In genomic region chr5:109455598-109456096, GRCh38 we compare ENCODE assay signal across 8 cellular contexts. TPM values are rescaled to one million over a fixed set of nuclear protein-coding genes. Genes with fewer than 3 reads are reported as not detected.
A peak's percentile ranks its signal among the peaks of the same experiment; 100 is the strongest.
DNase-seq lines count a peak whose midpoint lies in the region; ATAC-seq and TF ChIP-seq lines count a peak whose summit lies in the region.

No MANE protein-coding gene starts in this region.

- no peaks in the 10 kb centered on the region for H4K20me1 ChIP-seq in PC-3 (ENCODE audit: low read length)

- no peak overlapping the region for H2BK5ac ChIP-seq in mesendoderm (ENCODE audit: low read length)

- H4K8ac ChIP-seq in mesendoderm (ENCODE audit: low read depth, low read length) = no peak overlapping the region

- no peaks in the 10 kb centered on the region for H3K9me2 ChIP-seq in PC-3 (replicated peaks; ENCODE audit: low read length)

- H3K36me3 ChIP-seq in PC-3 (ENCODE audit: low read depth, low read length) = no peaks in the 10 kb centered on the region
- H3K36me3 ChIP-seq in mesendoderm (ENCODE audit: control insufficient read depth, insufficient read depth, low read length) = no peaks in the 10 kb centered on the region

- no peaks in the 10 kb centered on the region for H3K9me3 ChIP-seq in PC-3 (ENCODE audit: low read length)

- DNase-seq in stimulated activated naive CD4-positive, alpha-beta T cell treated with Interleukin-2 at 50 U/mL for 16 hours (lab: John Stamatoyannopoulos, UW) = peak; percentile 1
- DNase-seq in stimulated activated naive CD4-positive, alpha-beta T cell (lab: John Stamatoyannopoulos, UW) = no peak
- DNase-seq in PC-3 (peak; percentile 83), epithelial cell of prostate (ENCODE audit: low read depth, low spot score) (peak; percentile 100), omental fat pad (ENCODE audit: low spot score) (no peak), mesendoderm (no peak), dorsolateral prefrontal cortex (no peak)

- peak; percentile 100 for ATAC-seq in HG02885 (IDR thresholded peaks at IDR 0.05; ENCODE audit: poor library complexity, unreplicated experiment)
- peak; percentile 98 for ATAC-seq in PC-3
- peak; percentile 100 for ATAC-seq in omental fat pad (ENCODE audit: low FRiP score)

- H3K9ac ChIP-seq in PC-3 (ENCODE audit: low read length) = no peak overlapping the region
- no peak overlapping the region for H3K9ac ChIP-seq in mesendoderm (ENCODE audit: low read length)

- H2AFZ ChIP-seq in PC-3 (ENCODE audit: low read length) = no peak overlapping the region

- no peak overlapping the region for H4K5ac ChIP-seq in mesendoderm (ENCODE audit: low read length)

- no TSS peak for BruUV-seq in PC-3 (replicated peaks; lab: Mats Ljungman, UMichigan)

- H2AK5ac ChIP-seq in mesendoderm (ENCODE audit: low read length) = no peak overlapping the region

- no peak overlapping the region for H3K23ac ChIP-seq in mesendoderm (ENCODE audit: low read length)

- H3K4me3 ChIP-seq in PC-3 (ENCODE audit: low read length) = no peak overlapping the region
- no peak overlapping the region for H3K4me3 ChIP-seq in mesendoderm (ENCODE audit: low read length)
- H3K4me3 ChIP-seq in dorsolateral prefrontal cortex = peak overlapping the region in 1 of 59 donors; percentile 2

- H3K27me3 ChIP-seq in PC-3 (ENCODE audit: low read length) (no peaks in the 10 kb centered on the region), mesendoderm (ENCODE audit: insufficient read depth, low read length, poor library complexity) (no peaks in the 10 kb centered on the region), dorsolateral prefrontal cortex (no peaks in the 10 kb centered on the region)

- no peaks in the 10 kb centered on the region for H3K79me1 ChIP-seq in mesendoderm (ENCODE audit: low read length)

- H3K4me1 ChIP-seq in PC-3 (ENCODE audit: insufficient read depth, low read length) = peaks cover 9% of the 10 kb centered on the region
- no peaks in the 10 kb centered on the region for H3K4me1 ChIP-seq in mesendoderm (ENCODE audit: control insufficient read depth, low read depth, low read length)

- CTCF ChIA-PET in PC-3 (lab: Charles Lee) = interaction anchor here (0.9 kb wide), 1 partner anchor 70 kb away, joined by 6 read pairs; no protein-coding TSS in a partner anchor

- TF ChIP-seq CTCF in PC-3 (conservative IDR thresholded peaks at IDR 0.05; ENCODE audit: low read depth, low read length) = no peak
- TF ChIP-seq CTCF in omental fat pad (IDR thresholded peaks at IDR 0.05) = no peak
- no peak for TF ChIP-seq CTCF in dorsolateral prefrontal cortex (IDR thresholded peaks at IDR 0.05 in 54 of 56, conservative IDR thresholded peaks at IDR 0.05 in 2 of 56; ENCODE audit: low read depth in 1 of 56, partially characterized antibody in 56 of 56)

- H3K79me2 ChIP-seq in PC-3 (ENCODE audit: low read length) = no peaks in the 10 kb centered on the region
- H3K79me2 ChIP-seq in mesendoderm (ENCODE audit: control insufficient read depth, insufficient read depth, low read length) = no peaks in the 10 kb centered on the region

- H3F3A ChIP-seq in PC-3 (ENCODE audit: low read length, unreplicated experiment) = no peaks in the 10 kb centered on the region

- H3K18ac ChIP-seq in mesendoderm (ENCODE audit: low read length) = no peak overlapping the region

- H3K4me2 ChIP-seq in PC-3 (ENCODE audit: low read length) (peak overlapping the region; percentile 6; the same call in 1 of the 2 replicates), mesendoderm (ENCODE audit: low read length) (no peak overlapping the region)

- no CpG with 5 or more reads among the region's 3 CpGs for WGBS in mesendoderm (ENCODE audit: extremely low coverage, insufficient coverage, low lambda C conversion rate)

- H3K27ac ChIP-seq in PC-3 (ENCODE audit: low read length) = peak overlapping the region; percentile 36
- peak overlapping the region; percentile 90 for H3K27ac ChIP-seq in epithelial cell of prostate
- H3K27ac ChIP-seq in mesendoderm (ENCODE audit: low read depth, low read length) = no peak overlapping the region
- H3K27ac ChIP-seq in dorsolateral prefrontal cortex = peak overlapping the region in 2 of 59 donors; percentile 16 to 37

- H3K4ac ChIP-seq in mesendoderm (ENCODE audit: low read depth, low read length) = no peak overlapping the region

- no peak overlapping the region for H3K56ac ChIP-seq in mesendoderm (ENCODE audit: low read length)

- no peak overlapping the region for H2BK120ac ChIP-seq in mesendoderm (ENCODE audit: low read depth, low read length)

- H2BK15ac ChIP-seq in mesendoderm (replicated peaks; ENCODE audit: low read depth) = no peak overlapping the region

- intact Hi-C loops in PC-3 (cut with micrococcal nuclease) (loop anchor here (10.0 kb wide), 2 partner anchors 551 to 931 kb away; no protein-coding TSS in a partner anchor), dorsolateral prefrontal cortex (cut with DNase I) (no loop called here)

- POLR2A ChIA-PET in PC-3 (lab: Charles Lee; ENCODE audit: unreplicated experiment) = no interaction called here

RNA-seq across cellular contexts. Expression of gene PJA2, which starts 45.9 kb away (rescaled TPM):
- total RNA-seq in PC-3 (2014; rRNA removed) (12.8 and 14.3 TPM in 2 replicates), omental fat pad (100 to 1,000 TPM in 1 of 4 donors, 10 to 100 TPM in 3; 74.5 to 120 (median 90.4) TPM), dorsolateral prefrontal cortex (100 to 1,000 TPM; 116 to 427 (median 298) TPM)
- polyA plus RNA-seq in mesendoderm (2013, experiment 1 of 2) = 32.8 TPM
- 33.5 TPM for polyA plus RNA-seq in mesendoderm (2013, experiment 2 of 2)

Comparison
In these comparisons a context has a peak if more than half of its experiments do, and no peak if none do; other contexts are left out.
1. DNase-seq: peak in stimulated activated naive CD4-positive, alpha-beta T cell treated with Interleukin-2 at 50 U/mL for 16 hours (single experiment), PC-3 (single experiment) and epithelial cell of prostate (single experiment); none in stimulated activated naive CD4-positive, alpha-beta T cell (0 of 6), omental fat pad (single experiment), mesendoderm (single experiment) and dorsolateral prefrontal cortex (0 of 10).
2. Peak in every context shown above with its lines, with median percentiles within 50 percentile points of each other: ATAC-seq.